Comparison of ENCODE assay signal across 21 cellular contexts in genomic region chr16:17423195-17423594, GRCh38.
"Had no signal": no experiment of that assay in that cellular context is flagged by ENCODE, and none has a peak within 500 bp of the region (broad histone marks: within the 10 kb centered on the region; RNA-seq: fewer than 3 reads in every experiment).

No MANE protein-coding gene starts in this region.

- H3K4me1 ChIP-seq: body of pancreas, colonic mucosa, esophagus muscularis mucosa, parathyroid adenoma, tibial artery had no signal

- H3K4me3 ChIP-seq: body of pancreas, colonic mucosa, esophagus muscularis mucosa, lung, tibial artery had no signal

- H3K27ac ChIP-seq: body of pancreas, colonic mucosa, esophagus muscularis mucosa, neutrophil, parathyroid adenoma, tibial artery had no signal

- DNase-seq: activated CD4-positive, alpha-beta memory T cell treated with anti-CD3 and anti-CD28 coated beads, Interleukin-2, amount 10 ng/mL, durations not matched to agents 7 days and 5 days; activated CD4-positive, CD25-positive, alpha-beta regulatory T cell treated with anti-CD3 and anti-CD28 coated beads, Interleukin-2, amount 50 U/mL, for 72 hours; activated effector memory CD4-positive, alpha-beta T cell treated with anti-CD3 and anti-CD28 coated beads, Interleukin-2, amount 50 U/mL, for 16 hours; activated T-cell treated with anti-CD3 and anti-CD28 coated beads, Interleukin-2, amount 50 U/mL, for 4 hours; amniotic stem cell; body of pancreas; caudate nucleus; colonic mucosa; hypothalamus; left cardiac atrium; midbrain; naive B cell; T-helper 9 cell; tibial artery had no signal

- H3K36me3 ChIP-seq: colonic mucosa, esophagus muscularis mucosa, neutrophil, tibial artery had no signal

- H3K9me3 ChIP-seq: body of pancreas, colonic mucosa, esophagus muscularis mucosa, neutrophil had no signal

- H3K9ac ChIP-seq: parathyroid adenoma had no signal

- H3K27me3 Mint-ChIP-seq: activated CD4-positive, alpha-beta memory T cell treated with anti-CD3 and anti-CD28 coated beads, Interleukin-2, amount 10 ng/mL, durations not matched to agents 7 days and 5 days; naive B cell; stimulated activated memory B cell treated with anti-CD40 and anti-IgM and Interleukin-4, amounts not matched to agents 10 μg/mL and 1 μg/mL and 100 μg/mL, for 72 hours had no signal

- H3K27me3 ChIP-seq: body of pancreas, colonic mucosa, esophagus muscularis mucosa, neutrophil, tibial artery had no signal

- ATAC-seq: activated naive CD4-positive, alpha-beta T cell treated with anti-CD3 and anti-CD28 coated beads, Interleukin-2, amount 50 U/mL, for 72 hours; activated T-cell treated with anti-CD3 and anti-CD28 coated beads, Interleukin-2, amount 50 U/mL, for 4 hours; body of pancreas; left cardiac atrium; stimulated activated memory B cell treated with anti-CD40 and anti-IgM and Interleukin-4, amounts not matched to agents 10 μg/mL and 1 μg/mL and 100 μg/mL, for 72 hours had no signal

- H3K27ac Mint-ChIP-seq: activated CD4-positive, alpha-beta memory T cell treated with anti-CD3 and anti-CD28 coated beads, Interleukin-2, amount 10 ng/mL, durations not matched to agents 7 days and 5 days; stimulated activated memory B cell treated with anti-CD40 and anti-IgM and Interleukin-4, amounts not matched to agents 10 μg/mL and 1 μg/mL and 100 μg/mL, for 72 hours had no signal

- H3K4me3 Mint-ChIP-seq: activated CD4-positive, alpha-beta memory T cell treated with anti-CD3 and anti-CD28 coated beads, Interleukin-2, amount 10 ng/mL, durations not matched to agents 7 days and 5 days; activated T-cell treated with anti-CD3 and anti-CD28 coated beads, Interleukin-2, amount 50 U/mL, for 4 hours; naive B cell; stimulated activated memory B cell treated with anti-CD40 and anti-IgM and Interleukin-4, amounts not matched to agents 10 μg/mL and 1 μg/mL and 100 μg/mL, for 72 hours had no signal

- FAIRE-seq: urothelium cell line had no signal

- H2AFZ ChIP-seq: parathyroid adenoma had no signal

- H3K9me3 Mint-ChIP-seq: activated CD4-positive, alpha-beta memory T cell treated with anti-CD3 and anti-CD28 coated beads, Interleukin-2, amount 10 ng/mL, durations not matched to agents 7 days and 5 days; activated T-cell treated with anti-CD3 and anti-CD28 coated beads, Interleukin-2, amount 50 U/mL, for 4 hours; stimulated activated memory B cell treated with anti-CD40 and anti-IgM and Interleukin-4, amounts not matched to agents 10 μg/mL and 1 μg/mL and 100 μg/mL, for 72 hours had no signal
